8 cellular contexts compared by ENCODE assay signal in the genomic region with DNA sequence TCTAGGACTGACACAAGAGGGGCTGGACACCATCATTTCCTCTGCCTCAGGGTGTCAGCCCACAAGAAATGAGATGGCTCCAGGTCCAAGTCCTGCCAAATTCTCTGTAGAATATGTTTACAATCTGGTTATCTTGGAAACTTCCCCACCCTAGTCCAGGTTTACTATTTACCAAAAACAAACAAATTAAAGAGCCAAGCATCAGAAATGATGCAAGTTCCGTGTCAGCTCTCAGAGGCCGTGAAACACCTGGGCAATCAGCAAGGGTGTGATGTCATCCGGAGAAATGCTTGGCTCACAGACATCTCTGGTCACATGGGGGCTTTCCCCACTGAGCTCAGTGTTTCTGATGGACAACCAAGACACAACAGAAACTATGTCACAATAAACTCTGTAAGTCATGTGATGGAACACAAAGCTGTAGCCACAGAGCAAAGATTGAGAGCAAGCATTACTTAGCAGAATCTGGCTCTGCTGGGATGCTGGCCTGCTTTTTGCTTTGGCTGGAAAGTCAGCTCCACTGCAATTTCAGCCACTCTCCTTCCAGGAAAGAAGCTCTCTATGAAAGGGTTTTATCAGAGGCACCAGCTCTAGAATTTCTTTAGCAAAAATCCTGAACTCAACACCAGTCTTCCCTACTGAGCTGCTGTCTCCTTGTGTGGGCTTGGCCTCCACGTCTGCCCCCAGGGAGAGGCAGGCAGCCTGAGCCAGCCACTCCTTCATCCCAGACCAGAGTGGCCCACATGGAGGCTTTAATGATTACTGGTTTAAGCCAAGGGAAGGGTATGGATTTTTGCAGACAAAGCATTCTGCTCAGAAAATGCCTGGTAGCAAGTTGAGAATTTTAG. TPM values are rescaled to one million over a fixed set of nuclear protein-coding genes. Genes with fewer than 3 reads are reported as not detected.
DNase-seq lines count a peak whose midpoint lies in the region; ATAC-seq and TF ChIP-seq lines count a peak whose summit lies in the region.

No MANE protein-coding gene starts in this region.

- H3K9me3 ChIP-seq in osteoblast (ENCODE audit: low read depth, low read length), result no peaks in the 10 kb centered on the region

- H2AFZ ChIP-seq in osteoblast (ENCODE audit: low read length), result no peak overlapping the region

- H3K36me3 ChIP-seq in osteoblast (ENCODE audit: insufficient read depth, low read length), result no peaks in the 10 kb centered on the region

- H3K4me1 ChIP-seq in osteoblast (ENCODE audit: insufficient read depth, low read length), result peaks cover 21% of the 10 kb centered on the region

- no peak overlapping the region for H3K4me2 ChIP-seq in osteoblast (ENCODE audit: insufficient read depth, low read length)

- peak overlapping the region; percentile 7 for H3K27ac ChIP-seq in osteoblast (ENCODE audit: low read depth, low read length)

- H4K20me1 ChIP-seq in osteoblast (ENCODE audit: insufficient read depth, low read length), result no peaks in the 10 kb centered on the region

- no peaks in the 10 kb centered on the region for H3K27me3 ChIP-seq in osteoblast (ENCODE audit: insufficient read depth, low read length)

- DNase-seq in Ammon's horn (ENCODE audit: low spot score), result peak; percentile 73
- DNase-seq in RPMI8226, result peak; percentile 69
- DNase-seq in osteoblast (ENCODE audit: insufficient read length, low spot score, missing footprints), result no peak
- DNase-seq in T-helper 9 cell, result no peak
- no peak for DNase-seq in stimulated activated naive CD4-positive, alpha-beta T cell treated with Interleukin-2 at 50 U/mL for 16 hours (lab: John Stamatoyannopoulos, UW)

- no peak overlapping the region for H3K4me3 ChIP-seq in osteoblast (ENCODE audit: insufficient read depth, low read length)

- no peak for TF ChIP-seq CTCF in osteoblast (IDR thresholded peaks at IDR 0.05; ENCODE audit: extremely low read depth, low read depth, low read length)

- ATAC-seq in GM18508 (IDR thresholded peaks at IDR 0.05; ENCODE audit: insufficient read depth, unreplicated experiment) (peak; percentile 62), HG03039 (IDR thresholded peaks at IDR 0.05; ENCODE audit: unreplicated experiment) (peak; percentile 52), esophagus mucosa (peak; percentile 55)

- no peaks in the 10 kb centered on the region for H3K79me2 ChIP-seq in osteoblast (ENCODE audit: insufficient read depth, low read length)

RNA-seq across cellular contexts. Expression of a gene that starts 55.9 kb away (rescaled TPM):
- total RNA-seq in esophagus mucosa (40.9 TPM), osteoblast (33.7 and 35.4 TPM in 2 replicates)

Comparison
In these comparisons a context has a peak if more than half of its experiments do, and no peak if none do; other contexts are left out.
1. DNase-seq: peak in Ammon's horn (single experiment) and RPMI8226 (single experiment); none in osteoblast (single experiment), T-helper 9 cell (single experiment) and stimulated activated naive CD4-positive, alpha-beta T cell treated with Interleukin-2 at 50 U/mL for 16 hours (single experiment).
2. Peak in every context shown above with its lines, with median percentiles within 50 percentile points of each other: ATAC-seq.